Comparison of ENCODE assay signal across 19 cellular contexts in genomic region chr10:44627591-44628354, GRCh38.
DNase-seq lines count a peak whose midpoint lies in the region; ATAC-seq, FAIRE-seq and TF ChIP-seq lines count a peak whose summit lies in the region.
"Had no signal": no experiment of that assay in that cellular context is flagged by ENCODE, and none has a peak within 500 bp of the region (broad histone marks: within the 10 kb centered on the region; RNA-seq: fewer than 3 reads in every experiment).

No MANE protein-coding gene starts in this region.

- POLR2A ChIA-PET in PC-3 (lab: Charles Lee; ENCODE audit: unreplicated experiment), result no interaction called here

- H3K9ac ChIP-seq in PC-3 (ENCODE audit: low read length) (no peak overlapping the region; the same call in 1 of the 2 replicates), fibroblast of lung (ENCODE audit: insufficient read depth, low read length) (no peak overlapping the region)

- BruUV-seq in PC-3 (replicated peaks; lab: Mats Ljungman, UMichigan), result no TSS peak

- CTCF ChIA-PET in PC-3 (lab: Charles Lee), result no interaction called here

- H3K36me3 ChIP-seq in PC-3 (ENCODE audit: low read depth, low read length) (no peaks in the 10 kb centered on the region), fibroblast of lung (ENCODE audit: control insufficient read depth, insufficient read depth, low read length) (no peaks in the 10 kb centered on the region), pancreas (no peaks in the 10 kb centered on the region)

- intact Hi-C loops in PC-3 (cut with micrococcal nuclease), result no loop called here
- intact Hi-C loops in pancreas (cut with DNase I), result no loop called here

- peak overlapping the region; percentile 63 for H3K27ac ChIP-seq in PC-3 (ENCODE audit: low read length)
- H3K27ac ChIP-seq in fibroblast of lung (ENCODE audit: insufficient read depth, low read length), result no peak overlapping the region
- no peak overlapping the region for H3K27ac ChIP-seq in pancreas
- H3K27ac ChIP-seq: VCaP had no signal

- H2AFZ ChIP-seq in PC-3 (ENCODE audit: low read length), result peak overlapping the region; percentile 78
- peak overlapping the region; percentile 68 for H2AFZ ChIP-seq in fibroblast of lung (ENCODE audit: low read length)

- DNase-seq in EH (ENCODE audit: low read depth) (peak; percentile 95), PC-3 (peak; percentile 82), fibroblast of lung (ENCODE audit: low read depth in 2 of 2) (peak; percentile 9 to 75), pancreas (no peak), SW 1271 (lab: John Stamatoyannopoulos, UW) (no peak)
- DNase-seq in activated CD4-positive, alpha-beta T cell treated with anti-CD3 and anti-CD28 coated beads for 48 hours, result no peak
- DNase-seq: activated CD8-positive, alpha-beta T cell treated with anti-CD3 and anti-CD28 coated beads for 36 hours; activated T-cell treated with anti-CD3 and anti-CD28 coated beads, Interleukin-2, amount 50 U/mL, for 72 hours; CD4-positive, CD25-positive, alpha-beta regulatory T cell; cortex of kidney; DMS79; hypothalamus; naive B cell; NCI-H2029 treated with DMSO at 0.1 percent for 48 hours; NCI-H524 had no signal

- H3K27me3 ChIP-seq in PC-3 (ENCODE audit: low read length) (no peaks in the 10 kb centered on the region), fibroblast of lung (ENCODE audit: control insufficient read depth, insufficient read depth, low read length) (no peaks in the 10 kb centered on the region), pancreas (no peaks in the 10 kb centered on the region)

- H3K9me3 ChIP-seq in PC-3 (ENCODE audit: low read length), result no peaks in the 10 kb centered on the region
- H3K9me3 ChIP-seq in fibroblast of lung (ENCODE audit: control insufficient read depth, insufficient read depth, low read depth, low read length), result no peaks in the 10 kb centered on the region
- no peaks in the 10 kb centered on the region for H3K9me3 ChIP-seq in pancreas

- H3K4me3 ChIP-seq in PC-3 (ENCODE audit: low read length) (no peak overlapping the region), fibroblast of lung (replicated peaks in 1 of 4; ENCODE audit: control extremely low read depth in 1 of 4, insufficient read depth in 1 of 4, low read depth in 3 of 4, low read length in 4 of 4) (no peak overlapping the region), pancreas (no peak overlapping the region)

- 72 to 80% methylated on average over 6 of the region's 6 CpGs for WGBS in pancreas, 2 donors

- H4K20me1 ChIP-seq in PC-3 (ENCODE audit: low read length) (no peaks in the 10 kb centered on the region), fibroblast of lung (ENCODE audit: control insufficient read depth, extremely low read depth, insufficient read depth, low read length) (no peaks in the 10 kb centered on the region)

- peaks cover 23% of the 10 kb centered on the region for H3K4me1 ChIP-seq in PC-3 (ENCODE audit: insufficient read depth, low read length)
- peaks cover 4% of the 10 kb centered on the region for H3K4me1 ChIP-seq in fibroblast of lung (ENCODE audit: control insufficient read depth, extremely low read depth, insufficient read depth, low read length)
- H3K4me1 ChIP-seq in pancreas, result no peaks in the 10 kb centered on the region

- no peaks in the 10 kb centered on the region for H3K79me2 ChIP-seq in PC-3 (ENCODE audit: low read length)
- no peaks in the 10 kb centered on the region for H3K79me2 ChIP-seq in fibroblast of lung (ENCODE audit: control insufficient read depth, insufficient read depth, low read length)

- FAIRE-seq in pancreas (lab: Jason Lieb, UNC), result no peak

- H3F3A ChIP-seq in PC-3 (ENCODE audit: low read length, unreplicated experiment), result no peaks in the 10 kb centered on the region

- no peak for ATAC-seq in PC-3
- peak in 3 of 4 donors; percentile 12 to 56 (median 32) for ATAC-seq in pancreas
- ATAC-seq in HG03469 (IDR thresholded peaks at IDR 0.05; ENCODE audit: unreplicated experiment), result no peak
- ATAC-seq in HG03521 (IDR thresholded peaks at IDR 0.05; ENCODE audit: unreplicated experiment), result no peak
- ATAC-seq: activated CD8-positive, alpha-beta T cell treated with anti-CD3 and anti-CD28 coated beads for 36 hours; activated T-cell treated with anti-CD3 and anti-CD28 coated beads, Interleukin-2, amount 50 U/mL, for 72 hours; Panc1 had no signal

- H3K9me2 ChIP-seq in PC-3 (replicated peaks; ENCODE audit: low read length), result no peaks in the 10 kb centered on the region; the same call in 1 of the 2 replicates

- TF ChIP-seq CTCF in PC-3 (conservative IDR thresholded peaks at IDR 0.05; ENCODE audit: low read depth, low read length), result no peak
- no peak for TF ChIP-seq CTCF in fibroblast of lung (conservative IDR thresholded peaks at IDR 0.05 in 1 of 2, IDR thresholded peaks at IDR 0.05 in 1 of 2; ENCODE audit: low read depth in 1 of 2, low read length in 2 of 2)
- TF ChIP-seq CTCF in pancreas (IDR thresholded peaks at IDR 0.05), result no peak

- H3K4me2 ChIP-seq in PC-3 (ENCODE audit: low read length), result peak overlapping the region; percentile 56; the same call in 1 of the 2 replicates
- no peak overlapping the region for H3K4me2 ChIP-seq in fibroblast of lung (ENCODE audit: extremely low read depth, insufficient read depth, low read length)

Comparison
In these comparisons a context has a peak if more than half of its experiments do, and no peak if none do; other contexts are left out.
1. DNase-seq: peak in EH (single experiment), PC-3 (single experiment) and fibroblast of lung (2 of 2); none in pancreas (0 of 6), SW 1271 (0 of 2) and activated CD4-positive, alpha-beta T cell treated with anti-CD3 and anti-CD28 coated beads for 48 hours (single experiment).
2. ATAC-seq: peak in pancreas (3 of 4); none in PC-3 (single experiment), HG03469 (single experiment) and HG03521 (single experiment).